ENCODE assay signal across 8 cellular contexts in the genomic region with DNA sequence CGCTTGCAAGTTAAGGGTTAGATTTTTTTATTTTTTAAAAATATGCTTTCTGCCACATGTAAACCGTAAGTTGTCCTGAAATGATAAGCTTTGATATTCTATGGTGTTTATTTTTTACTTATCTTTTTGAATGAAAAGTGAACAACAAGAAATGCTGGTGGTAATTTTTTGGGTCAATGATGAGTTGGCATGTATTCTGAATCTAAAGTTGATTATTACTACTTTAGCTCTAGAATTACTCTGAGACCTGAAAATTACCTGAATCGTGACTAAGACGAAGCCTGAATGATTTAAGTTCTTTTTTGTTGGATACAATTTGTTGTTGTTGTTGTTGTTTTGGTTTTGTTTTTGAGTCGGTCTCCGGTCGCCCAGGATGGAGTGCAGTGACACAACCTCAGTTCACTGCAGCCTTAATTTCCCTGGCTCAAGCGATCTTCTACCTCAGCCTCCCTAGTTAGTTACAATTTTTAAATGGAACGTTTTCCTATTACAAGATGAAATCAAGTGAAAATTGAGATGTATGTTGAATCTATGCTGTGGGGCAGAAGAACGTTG. TPM values are rescaled to one million over a fixed set of nuclear protein-coding genes. Genes with fewer than 3 reads are reported as not detected.
DNase-seq lines count a peak whose midpoint lies in the region; ATAC-seq and TF ChIP-seq lines count a peak whose summit lies in the region.

No MANE protein-coding gene starts in this region.

- peaks cover 56% of the 10 kb centered on the region for H3K36me3 Mint-ChIP-seq in HFFc6 (ENCODE audit: low read depth)
- peaks cover 57% of the 10 kb centered on the region for H3K36me3 Mint-ChIP-seq in activated CD4-positive, alpha-beta memory T cell treated with anti-CD3 and anti-CD28 coated beads, Interleukin-2, amount 10 ng/mL, durations not matched to agents 7 days and 5 days (ENCODE audit: low read depth)
- peaks cover 65% of the 10 kb centered on the region for H3K36me3 Mint-ChIP-seq in stimulated activated effector memory CD8-positive, alpha-beta T cell treated with anti-CD3 and anti-CD28 coated beads, Interleukin-12 subunit alpha, Interleukin-12 subunit beta, amount 100 ng/mL, for 72 hours

- CTCF ChIA-PET in activated CD4-positive, alpha-beta memory T cell treated with anti-CD3 and anti-CD28 coated beads, Interleukin-2, amount 10 ng/mL, durations not matched to agents 7 days and 5 days (lab: Charles Lee) = no interaction called here

- no peaks in the 10 kb centered on the region for H3K9me3 Mint-ChIP-seq in HFFc6
- no peaks in the 10 kb centered on the region for H3K9me3 Mint-ChIP-seq in activated CD4-positive, alpha-beta memory T cell treated with anti-CD3 and anti-CD28 coated beads, Interleukin-2, amount 10 ng/mL, durations not matched to agents 7 days and 5 days
- H3K9me3 Mint-ChIP-seq in stimulated activated effector memory CD8-positive, alpha-beta T cell treated with anti-CD3 and anti-CD28 coated beads, Interleukin-12 subunit alpha, Interleukin-12 subunit beta, amount 100 ng/mL, for 72 hours = no peaks in the 10 kb centered on the region

- peaks cover 45% of the 10 kb centered on the region for H3K4me1 Mint-ChIP-seq in HFFc6 (ENCODE audit: low read depth)
- peaks cover 50% of the 10 kb centered on the region for H3K4me1 Mint-ChIP-seq in activated CD4-positive, alpha-beta memory T cell treated with anti-CD3 and anti-CD28 coated beads, Interleukin-2, amount 10 ng/mL, durations not matched to agents 7 days and 5 days
- peaks cover 45% of the 10 kb centered on the region for H3K4me1 Mint-ChIP-seq in stimulated activated effector memory CD8-positive, alpha-beta T cell treated with anti-CD3 and anti-CD28 coated beads, Interleukin-12 subunit alpha, Interleukin-12 subunit beta, amount 100 ng/mL, for 72 hours

- DNase-seq in HFFc6 = no peak
- no peak for DNase-seq in activated CD4-positive, alpha-beta memory T cell treated with anti-CD3 and anti-CD28 coated beads, Interleukin-2, amount 10 ng/mL, durations not matched to agents 7 days and 5 days
- DNase-seq in stimulated activated effector memory CD8-positive, alpha-beta T cell treated with anti-CD3 and anti-CD28 coated beads, Interleukin-12 subunit alpha, Interleukin-12 subunit beta, amount 100 ng/mL, for 72 hours (ENCODE audit: low spot score in 2 of 2) = no peak
- no peak for DNase-seq in T1000 (lab: John Stamatoyannopoulos, UW)
- no peak for DNase-seq in SHP77 treated with DMSO at 0.1 percent for 48 hours (lab: John Stamatoyannopoulos, UW)
- DNase-seq in NAMALWA (ENCODE audit: low spot score) = no peak

- peak overlapping the region; percentile 97 for H3K4me3 Mint-ChIP-seq in HFFc6
- H3K4me3 Mint-ChIP-seq in activated CD4-positive, alpha-beta memory T cell treated with anti-CD3 and anti-CD28 coated beads, Interleukin-2, amount 10 ng/mL, durations not matched to agents 7 days and 5 days = peak overlapping the region; percentile 98
- peak overlapping the region; percentile 84 for H3K4me3 Mint-ChIP-seq in stimulated activated effector memory CD8-positive, alpha-beta T cell treated with anti-CD3 and anti-CD28 coated beads, Interleukin-12 subunit alpha, Interleukin-12 subunit beta, amount 100 ng/mL, for 72 hours

- POLR2A ChIA-PET in activated CD4-positive, alpha-beta memory T cell treated with anti-CD3 and anti-CD28 coated beads, Interleukin-2, amount 10 ng/mL, durations not matched to agents 7 days and 5 days (lab: Charles Lee) = interaction anchor here (1.0 to 3.5 kb wide), 10 partner anchors 9 to 1054 kb away, joined by 3 to 30 read pairs (median 6); a partner anchor contains a TSS

- no peak for ATAC-seq in stimulated activated effector memory CD8-positive, alpha-beta T cell treated with anti-CD3 and anti-CD28 coated beads, Interleukin-12 subunit alpha, Interleukin-12 subunit beta, amount 100 ng/mL, for 72 hours
- no peak for ATAC-seq in HG03439 (IDR thresholded peaks at IDR 0.05; ENCODE audit: unreplicated experiment)

- peak overlapping the region; percentile 95 for H3K27ac Mint-ChIP-seq in HFFc6
- peak overlapping the region; percentile 92 for H3K27ac Mint-ChIP-seq in activated CD4-positive, alpha-beta memory T cell treated with anti-CD3 and anti-CD28 coated beads, Interleukin-2, amount 10 ng/mL, durations not matched to agents 7 days and 5 days
- H3K27ac Mint-ChIP-seq in stimulated activated effector memory CD8-positive, alpha-beta T cell treated with anti-CD3 and anti-CD28 coated beads, Interleukin-12 subunit alpha, Interleukin-12 subunit beta, amount 100 ng/mL, for 72 hours = peak overlapping the region; percentile 96

- H3K27me3 Mint-ChIP-seq in HFFc6 (ENCODE audit: insufficient read depth) = peaks cover 2% of the 10 kb centered on the region
- H3K27me3 Mint-ChIP-seq in activated CD4-positive, alpha-beta memory T cell treated with anti-CD3 and anti-CD28 coated beads, Interleukin-2, amount 10 ng/mL, durations not matched to agents 7 days and 5 days = no peaks in the 10 kb centered on the region

- TF ChIP-seq CTCF in HFFc6 (IDR thresholded peaks at IDR 0.05) = no peak

- peak overlapping the region; percentile 84 for H3K4me3 ChIP-seq in iPS-11a (ENCODE audit: low read depth, low read length)

RNA-seq across cellular contexts. Expression of a gene that starts 0.9 kb away (rescaled TPM):
- total RNA-seq in HFFc6 (2021; fragmentation: NEBNext Ultra II Directional; extraction: Animal tissue kit (Norgen Biotek cat#: 25700)) = 10 to 100 TPM; 71.4 to 83.2 (median 73.2) TPM
- 10 to 100 TPM; 80.6 to 82.7 TPM for total RNA-seq in activated CD4-positive, alpha-beta memory T cell treated with anti-CD3 and anti-CD28 coated beads, Interleukin-2, amount 10 ng/mL, durations not matched to agents 7 days and 5 days

RNA-seq across cellular contexts. Expression of a gene that starts 9.7 kb away (rescaled TPM):
- total RNA-seq in HFFc6 (2021; fragmentation: NEBNext Ultra II Directional; extraction: Animal tissue kit (Norgen Biotek cat#: 25700)) = under 1 TPM in 4 of 6 experiments, not detected in 2; 0.05 to 0.12 (median 0.08) TPM
- total RNA-seq in activated CD4-positive, alpha-beta memory T cell treated with anti-CD3 and anti-CD28 coated beads, Interleukin-2, amount 10 ng/mL, durations not matched to agents 7 days and 5 days = under 1 TPM; 0.20 to 0.25 TPM
